8 cellular contexts compared by ENCODE assay signal in the genomic region with DNA sequence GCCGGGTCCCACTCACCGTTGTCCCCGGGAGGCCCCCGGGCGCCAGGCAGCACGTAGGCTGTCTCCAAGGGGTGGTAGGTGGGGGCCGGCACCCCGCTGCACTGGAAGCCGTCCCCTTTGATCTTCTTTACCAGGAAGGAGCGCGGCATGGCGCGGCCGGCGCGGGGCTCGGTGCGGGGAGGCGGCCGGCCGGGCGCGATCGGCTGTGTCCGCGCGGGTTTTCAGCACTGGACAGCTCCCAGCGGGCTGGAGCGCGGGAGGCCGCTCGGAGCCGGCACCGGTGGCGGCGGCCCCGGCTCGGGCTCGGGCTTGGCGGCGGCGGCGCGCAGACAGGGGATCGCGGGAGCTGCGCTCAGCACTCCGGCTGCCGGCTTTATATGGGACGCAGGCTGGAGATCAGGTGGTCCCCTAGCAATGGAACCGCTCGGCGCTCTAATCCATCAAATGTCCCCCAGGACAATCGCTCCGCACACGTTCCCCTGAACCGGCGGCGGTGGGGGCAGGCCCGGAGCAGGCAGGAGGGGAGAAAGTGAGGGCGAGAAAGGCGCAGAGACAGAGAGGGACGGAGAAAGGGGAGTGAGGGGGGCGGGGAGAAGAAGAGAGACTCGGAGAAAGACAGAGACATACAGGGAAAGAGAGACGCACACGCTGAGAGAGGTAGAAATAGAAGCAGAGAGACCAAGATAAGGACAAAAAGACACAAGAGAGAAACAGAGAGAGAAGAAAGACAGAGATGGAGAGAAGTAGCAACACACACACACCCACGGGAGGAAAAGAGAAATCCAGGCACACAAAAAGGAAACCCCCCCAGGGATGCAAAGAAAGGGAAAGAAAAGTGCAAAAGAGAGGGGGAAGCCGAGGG. TPM values are rescaled to one million over a fixed set of nuclear protein-coding genes. Genes with fewer than 3 reads are reported as not detected.
DNase-seq lines count a peak whose midpoint lies in the region; ATAC-seq, FAIRE-seq and TF ChIP-seq lines count a peak whose summit lies in the region.
"Had no signal": no experiment of that assay in that cellular context is flagged by ENCODE, and none has a peak within 500 bp of the region (broad histone marks: within the 10 kb centered on the region; RNA-seq: fewer than 3 reads in every experiment).

A gene (minus strand): TSS at position 350 of the 862 bp plus-strand sequence. CDS start 201 bp downstream, at position 149.

- CTCF ChIA-PET in activated naive CD4-positive, alpha-beta T cell treated with anti-CD3 and anti-CD28 coated beads, Interleukin-2, amount 10 ng/mL, durations not matched to agents 7 days and 5 days (lab: Charles Lee) = interaction anchor here (1.4 to 1.5 kb wide), 2 partner anchors 8 to 85 kb away, joined by 3 to 5 read pairs; no protein-coding TSS in a partner anchor

- H3K36me3 ChIP-seq in pancreas (no peaks in the 10 kb centered on the region), transverse colon (no peaks in the 10 kb centered on the region)

- peaks cover 0 to 7% (median 7%) of the 10 kb centered on the region in 3 donors for H3K4me1 ChIP-seq in pancreas
- peaks cover 0 to 18% (median 13%) of the 10 kb centered on the region in 4 donors for H3K4me1 ChIP-seq in transverse colon

- 2% methylated on average over 55 to 69 of the region's 69 CpGs for WGBS in pancreas, 2 donors
- WGBS in transverse colon (ENCODE audit: low coverage in 1 of 2), 2 donors = 3% methylated on average over 7 to 29 of the region's 69 CpGs

- peak; percentile 92 to 98 (median 98) for ATAC-seq in pancreas

- no peak for TF ChIP-seq EP300 in transverse colon (IDR thresholded peaks at IDR 0.05; ENCODE audit: low read depth)

- TF ChIP-seq CTCF in pancreas (IDR thresholded peaks at IDR 0.05) (no peak), transverse colon (IDR thresholded peaks at IDR 0.05) (no peak)

- DNase-seq in HCEC 1CT (peak; percentile 28), RPMI7951 (ENCODE audit: low read depth) (peak; percentile 76), head of caudate nucleus (peak in 40 of 42 donors; percentile 12 to 88 (median 72)), pancreas (peak; percentile 74 to 97 (median 86)), transverse colon (peak; percentile 79), cortex of kidney (lab: John Stamatoyannopoulos, UW) (no peak)
- DNase-seq in activated naive CD4-positive, alpha-beta T cell treated with anti-CD3 and anti-CD28 coated beads, Interleukin-2, amount 10 ng/mL, durations not matched to agents 7 days and 5 days = peak; percentile 79

- in situ Hi-C loops in transverse colon (cut with MboI; ENCODE audit: low pct_ligation_motif_present in 1 of 4, low pct_unique_long_range_greater_than_20kb in 1 of 4, low sequenced_read_pairs in 3 of 4) = no loop called here

- intact Hi-C loops in head of caudate nucleus (cut with DNase I) = no loop called here
- intact Hi-C loops in pancreas (cut with DNase I) = no loop called here
- intact Hi-C loops in transverse colon (cut with DNase I; ENCODE audit: low total_unique reads) = no loop called here

- H3K27ac Mint-ChIP-seq in activated naive CD4-positive, alpha-beta T cell treated with anti-CD3 and anti-CD28 coated beads, Interleukin-2, amount 10 ng/mL, durations not matched to agents 7 days and 5 days = no peak within 1 kb of the TSS

- H3K4me3 Mint-ChIP-seq in activated naive CD4-positive, alpha-beta T cell treated with anti-CD3 and anti-CD28 coated beads, Interleukin-2, amount 10 ng/mL, durations not matched to agents 7 days and 5 days = no peak within 1 kb of the TSS

- H3K9me3 Mint-ChIP-seq in activated naive CD4-positive, alpha-beta T cell treated with anti-CD3 and anti-CD28 coated beads, Interleukin-2, amount 10 ng/mL, durations not matched to agents 7 days and 5 days = no peaks in the 10 kb centered on the region

- H3K36me3 Mint-ChIP-seq in activated naive CD4-positive, alpha-beta T cell treated with anti-CD3 and anti-CD28 coated beads, Interleukin-2, amount 10 ng/mL, durations not matched to agents 7 days and 5 days = no peaks in the 10 kb centered on the region

- FAIRE-seq in pancreas (lab: Jason Lieb, UNC) = no peak

- H3K4me1 Mint-ChIP-seq in activated naive CD4-positive, alpha-beta T cell treated with anti-CD3 and anti-CD28 coated beads, Interleukin-2, amount 10 ng/mL, durations not matched to agents 7 days and 5 days = peaks cover 11% of the 10 kb centered on the region

- H3K27me3 ChIP-seq in pancreas (peaks cover 0 to 19% (median 4%) of the 10 kb centered on the region in 4 donors), transverse colon (peaks cover 96% of the 10 kb centered on the region)

- H3K4me3 ChIP-seq in pancreas (peak within 1 kb of the TSS in 1 of 4 donors; percentile 29), transverse colon (peak within 1 kb of the TSS in 1 of 4 donors; percentile 17)

- peaks cover 86% of the 10 kb centered on the region for H3K27me3 Mint-ChIP-seq in activated naive CD4-positive, alpha-beta T cell treated with anti-CD3 and anti-CD28 coated beads, Interleukin-2, amount 10 ng/mL, durations not matched to agents 7 days and 5 days

- no peak for TF ChIP-seq POLR2A in transverse colon (IDR thresholded peaks at IDR 0.05)

- H3K9me3 ChIP-seq in pancreas = no peaks in the 10 kb centered on the region
- no peaks in the 10 kb centered on the region for H3K9me3 ChIP-seq in transverse colon

- H3K27ac ChIP-seq in pancreas (no peak within 1 kb of the TSS), transverse colon (no peak within 1 kb of the TSS)

RNA-seq across cellular contexts. Expression of the gene that starts here (rescaled TPM):
- total RNA-seq in RPMI7951 (2014; rRNA removed; shearing (Covaris generic)) = not detected in 2 replicates
- under 1 TPM in 4 of 6 donors, not detected in 2; 0.04 to 0.09 (median 0.06) TPM for total RNA-seq in pancreas
- polyA plus RNA-seq in pancreas = under 1 TPM; 0.19 to 0.63 TPM
- total RNA-seq in transverse colon = not detected
- polyA plus RNA-seq: esophagus had no signal

Comparison
In these comparisons a context has a peak if more than half of its experiments do, and no peak if none do; other contexts are left out.
1. Peak in DNase-seq in RPMI7951; RNA of the gene not detected or under 1 TPM.
2. Peak in DNase-seq and ATAC-seq in pancreas; RNA of the gene not detected or under 1 TPM.
3. Peak in DNase-seq in transverse colon; RNA of the gene not detected or under 1 TPM.